Comparison of ENCODE assay signal across 10 cellular contexts in genomic region chr2:151357359-151357758, GRCh38. TPM values are rescaled to one million over a fixed set of nuclear protein-coding genes. Genes with fewer than 3 reads are reported as not detected.
DNase-seq lines count a peak whose midpoint lies in the region; ATAC-seq and TF ChIP-seq lines count a peak whose summit lies in the region.
"Had no signal": no experiment of that assay in that cellular context is flagged by ENCODE, and none has a peak within 500 bp of the region (broad histone marks: within the 10 kb centered on the region; RNA-seq: fewer than 3 reads in every experiment).

TNFAIP6 (plus strand) TSS chr2:151357592; CDS start chr2:151357667, 75 bp downstream.

- H2BK120ac ChIP-seq in IMR-90 (ENCODE audit: low read depth, low read length) = no peak within 1 kb of the TSS

- no peak within 1 kb of the TSS for H3K14ac ChIP-seq in IMR-90 (replicated peaks; ENCODE audit: low read depth, low read length)

- no peak within 1 kb of the TSS for H2AK9ac ChIP-seq in IMR-90 (replicated peaks; ENCODE audit: low read depth, low read length, poor library complexity)

- in situ Hi-C loops in IMR-90 (cut with MboI; ENCODE audit: low sequenced_read_pairs) = no loop called here

- no TSS peak for BruUV-seq in IMR-90 (replicated peaks; lab: Mats Ljungman, UMichigan)
- BruUV-seq in MCF 10A (replicated peaks; lab: Mats Ljungman, UMichigan) = no TSS peak

- DNase-seq in IMR-90 = peak; percentile 97
- peak; percentile 88 for DNase-seq in MCF 10A (ENCODE audit: unreplicated experiment)
- peak; percentile 69 for DNase-seq in kidney tubule cell (ENCODE audit: low spot score)
- no peak for DNase-seq in upper lobe of right lung
- DNase-seq in NCI-H2227 (lab: John Stamatoyannopoulos, UW; ENCODE audit: unreplicated experiment) = no peak
- no peak for DNase-seq in DMS 273 treated with DMSO at 0.1 percent for 48 hours (lab: John Stamatoyannopoulos, UW)
- no peak for DNase-seq in NCI-H446 treated with DMSO at 0.1 percent for 48 hours (lab: John Stamatoyannopoulos, UW)
- DNase-seq: activated CD4-positive, alpha-beta T cell treated with anti-CD3 and anti-CD28 coated beads for 4 hours; NCI-H1092 treated with DMSO at 0.1 percent for 48 hours had no signal

- H3K27ac ChIP-seq in IMR-90 (ENCODE audit: insufficient read depth, low read length) (peak within 1 kb of the TSS; percentile 58; the same call in 1 of the 2 replicates), upper lobe of right lung (no peak within 1 kb of the TSS)

- H3K36me3 Mint-ChIP-seq in MCF 10A (ENCODE audit: insufficient read depth, unreplicated experiment) = no peaks in the 10 kb centered on the region

- peak; percentile 86 for ATAC-seq in IMR-90 (ENCODE audit: low read depth)
- ATAC-seq in upper lobe of right lung = peak; percentile 56
- ATAC-seq in HG03280 (IDR thresholded peaks at IDR 0.05; ENCODE audit: unreplicated experiment) = no peak

- peak within 1 kb of the TSS; percentile 58 for H3K4me3 Mint-ChIP-seq in MCF 10A (ENCODE audit: unreplicated experiment)

- H3K23ac ChIP-seq in IMR-90 (ENCODE audit: low read depth, low read length) = no peak within 1 kb of the TSS

- POLR2A ChIA-PET in IMR-90 (lab: Charles Lee; ENCODE audit: unreplicated experiment) (no interaction called here), MCF 10A (lab: Yijun Ruan, JAX) (no interaction called here)

- H3K9me3 Mint-ChIP-seq in MCF 10A (ENCODE audit: unreplicated experiment) = no peaks in the 10 kb centered on the region

- H4K91ac ChIP-seq in IMR-90 (ENCODE audit: insufficient read depth, low read depth, low read length) = no peak within 1 kb of the TSS

- no peak within 1 kb of the TSS for H3K56ac ChIP-seq in IMR-90 (ENCODE audit: extremely low read depth, insufficient read depth, low read length)

- TF ChIP-seq POLR2A in IMR-90 (IDR thresholded peaks at IDR 0.05; ENCODE audit: low read depth, low read length) = peak; percentile 95

- no peaks in the 10 kb centered on the region for H3K36me3 ChIP-seq in IMR-90 (ENCODE audit: control insufficient read depth, insufficient read depth, low read length)
- H3K36me3 ChIP-seq in upper lobe of right lung = no peaks in the 10 kb centered on the region

- no peaks in the 10 kb centered on the region for H3K27me3 Mint-ChIP-seq in MCF 10A (ENCODE audit: insufficient read depth, unreplicated experiment)

- no peak for TF ChIP-seq RAD21 in IMR-90 (IDR thresholded peaks at IDR 0.05; ENCODE audit: low read length)

- peaks cover 20% of the 10 kb centered on the region for H3K4me1 Mint-ChIP-seq in MCF 10A (ENCODE audit: insufficient read depth, unreplicated experiment)

- TF ChIP-seq CTCF in IMR-90 (conservative IDR thresholded peaks at IDR 0.05; ENCODE audit: low read depth, low read length) (no peak), MCF 10A (IDR thresholded peaks at IDR 0.05; ENCODE audit: unreplicated experiment) (no peak), upper lobe of right lung (IDR thresholded peaks at IDR 0.05) (no peak)

- H3K9me3 ChIP-seq in IMR-90 (ENCODE audit: control insufficient read depth, insufficient read depth, low read length) (no peaks in the 10 kb centered on the region), upper lobe of right lung (no peaks in the 10 kb centered on the region)

- H3K27me3 ChIP-seq in IMR-90 (ENCODE audit: control insufficient read depth, insufficient read depth, low read length) = no peaks in the 10 kb centered on the region
- no peaks in the 10 kb centered on the region for H3K27me3 ChIP-seq in upper lobe of right lung

- peak within 1 kb of the TSS; percentile 68; the same call in 1 of the 2 replicates for H3K9ac ChIP-seq in IMR-90 (ENCODE audit: low read depth, low read length)

- no peak within 1 kb of the TSS for H3K4ac ChIP-seq in IMR-90 (ENCODE audit: low read depth, low read length)

- H3K18ac ChIP-seq in IMR-90 (ENCODE audit: low read depth, low read length) = peak within 1 kb of the TSS; percentile 64; the same call in 1 of the 2 replicates

- no peak within 1 kb of the TSS for H2BK20ac ChIP-seq in IMR-90 (ENCODE audit: low read depth, low read length)

- dilution Hi-C loops in IMR-90 (cut with HindIII; ENCODE audit: low sequenced_read_pairs, unreplicated experiment) = no loop called here

- peak within 1 kb of the TSS; percentile 10 for H3K4me3 ChIP-seq in IMR-90 (ENCODE audit: insufficient read depth, low read depth, low read length)
- H3K4me3 ChIP-seq in upper lobe of right lung = no peak within 1 kb of the TSS

- intact Hi-C loops in IMR-90 (cut with micrococcal nuclease) (loop anchor here (1.0 to 2.0 kb wide), 2 partner anchors 53 to 97 kb away; partner anchors contain the start of gene RBM43), MCF 10A (cut with micrococcal nuclease) (no loop called here), upper lobe of right lung (cut with DNase I) (no loop called here)

- no peak within 1 kb of the TSS for H4K8ac ChIP-seq in IMR-90 (ENCODE audit: low read depth in 2 of 2, low read length in 2 of 2)

- CTCF ChIA-PET in IMR-90 (lab: Yijun Ruan, JAX) = no interaction called here
- CTCF ChIA-PET in MCF 10A (lab: Yijun Ruan, JAX) = no interaction called here

- H2AFZ ChIP-seq in IMR-90 (replicated peaks; ENCODE audit: low read length, poor library complexity) = no peak within 1 kb of the TSS

- H3K4me1 ChIP-seq in IMR-90 (ENCODE audit: control insufficient read depth, insufficient read depth, low read length) (peaks cover 3% of the 10 kb centered on the region), upper lobe of right lung (no peaks in the 10 kb centered on the region)

- no peaks in the 10 kb centered on the region for H3K79me1 ChIP-seq in IMR-90 (ENCODE audit: low read depth in 1 of 2, low read length in 2 of 2)

- H2BK15ac ChIP-seq in IMR-90 (ENCODE audit: low read depth, low read length) = no peak within 1 kb of the TSS

- H4K20me1 ChIP-seq in IMR-90 (ENCODE audit: insufficient read depth, low read length) = no peaks in the 10 kb centered on the region

- H3K4me2 ChIP-seq in IMR-90 (ENCODE audit: low read depth, low read length) = peak within 1 kb of the TSS; percentile 90

- peak within 1 kb of the TSS; percentile 64 for H3K27ac Mint-ChIP-seq in MCF 10A (ENCODE audit: low read depth, unreplicated experiment)

- H2AK5ac ChIP-seq in IMR-90 (ENCODE audit: low read depth, low read length) = no peak within 1 kb of the TSS

- no CpG with 5 or more reads among the region's 3 CpGs for WGBS in IMR-90 (ENCODE audit: extremely low coverage in 2 of 2, insufficient read length in 1 of 2), 2 experiments

- H2BK5ac ChIP-seq in IMR-90 (ENCODE audit: low read depth, low read length, poor library complexity, severe bottlenecking) = peak within 1 kb of the TSS; percentile 59

- H3K9me1 ChIP-seq in IMR-90 (ENCODE audit: insufficient read depth, low read length) = no peaks in the 10 kb centered on the region

- no peak within 1 kb of the TSS for H4K5ac ChIP-seq in IMR-90 (ENCODE audit: low read depth, low read length)

TF ChIP-seq in IMR-90, 13 proteins besides CTCF, POLR2A, EP300 and RAD21:
- TF ChIP-seq FOS (IDR thresholded peaks at IDR 0.05; ENCODE audit: low read depth, low read length) (peak; percentile 90), RCOR1 (IDR thresholded peaks at IDR 0.05; ENCODE audit: insufficient replicate concordance, low read length) (no peak), BHLHE40 (IDR thresholded peaks at IDR 0.05; ENCODE audit: low read depth, low read length) (peak; percentile 28; the same call in 1 of the 2 replicates), CEBPB (IDR thresholded peaks at IDR 0.05; ENCODE audit: low read depth, low read length) (peak; percentile 100)

RNA-seq across cellular contexts. Expression of gene TNFAIP6, which starts in this region (rescaled TPM):
- total RNA-seq in IMR-90 (2012; rRNA removed) (2.2 and 2.9 TPM in 2 replicates), MCF 10A (2022) (1.8 and 3.7 TPM in 2 replicates), upper lobe of right lung (3.0 TPM)
- 1.3 and 1.8 TPM in 2 replicates for polyA plus RNA-seq in IMR-90 (2012; rRNA removed)
- 0.67 and 1.6 TPM in 2 replicates for polyA plus RNA-seq in IMR-90 (2012; cell fraction: cytosol; rRNA removed)
- polyA plus RNA-seq in IMR-90 (2012; cell fraction: nucleus; rRNA removed; ENCODE audit: low replicate concordance) = 0.13 and 2.5 TPM in 2 replicates

Comparison
In these comparisons a context has a peak if more than half of its experiments do, and no peak if none do; other contexts are left out.
1. DNase-seq: peak in IMR-90 (single experiment), MCF 10A (single experiment) and kidney tubule cell (single experiment); none in upper lobe of right lung (single experiment), NCI-H2227 (single experiment), DMS 273 treated with DMSO at 0.1 percent for 48 hours (single experiment) and NCI-H446 treated with DMSO at 0.1 percent for 48 hours (single experiment).